ENCODE assay signal across 1 cellular context in genomic region chr19:45902651-45903625, GRCh38.
TF ChIP-seq lines count a peak whose summit lies in the region.

No MANE protein-coding gene starts in this region.

TF ChIP-seq in HEK293, 187 proteins besides CTCF, POLR2A, EP300 and RAD21 (continued from another document):
- no peak for TF ChIP-seq PRDM2 (tag by site-specific recombination; IDR thresholded peaks at IDR 0.05; ENCODE audit: borderline replicate concordance)
- TF ChIP-seq ZNF660 (tag by site-specific recombination; IDR thresholded peaks at IDR 0.05) = peak; percentile 69
